ENCODE assay signal across 8 cellular contexts in genomic region chr9:69325409-69326212, GRCh38. TPM values are rescaled to one million over a fixed set of nuclear protein-coding genes. Genes with fewer than 3 reads are reported as not detected.
DNase-seq lines count a peak whose midpoint lies in the region; ATAC-seq and TF ChIP-seq lines count a peak whose summit lies in the region.

No MANE protein-coding gene starts in this region.

- H3K36me3 ChIP-seq in GM23338 (ENCODE audit: insufficient read depth) (no peaks in the 10 kb centered on the region), right atrium auricular region (no peaks in the 10 kb centered on the region), gastrocnemius medialis (no peaks in the 10 kb centered on the region)

- H3K4me3 ChIP-seq in GM23338 (peak overlapping the region; percentile 82), right atrium auricular region (peak overlapping the region; percentile 61 to 64), gastrocnemius medialis (peak overlapping the region; percentile 54 to 71 (median 67))

- H3K36me3 Mint-ChIP-seq in GM23338 (ENCODE audit: low read depth): no peaks in the 10 kb centered on the region
- H3K36me3 Mint-ChIP-seq in activated CD4-positive, alpha-beta memory T cell treated with anti-CD3 and anti-CD28 coated beads, Interleukin-2, amount 10 ng/mL, durations not matched to agents 7 days and 5 days (ENCODE audit: low read depth): no peaks in the 10 kb centered on the region

- TF ChIP-seq CTCF in GM23338 (conservative IDR thresholded peaks at IDR 0.05; ENCODE audit: low read depth in 2 of 2) (no peak), VCaP (conservative IDR thresholded peaks at IDR 0.05) (no peak), right atrium auricular region (IDR thresholded peaks at IDR 0.05) (no peak), gastrocnemius medialis (IDR thresholded peaks at IDR 0.05 in 4 of 5, conservative IDR thresholded peaks at IDR 0.05 in 1 of 5) (peak in 1 of 5 experiments; percentile 9)

- peak overlapping the region; percentile 85 for H2AFZ ChIP-seq in GM23338

- H3K4me1 ChIP-seq in GM23338 (ENCODE audit: insufficient read depth) (peaks cover 2% of the 10 kb centered on the region; the same call in 1 of the 2 replicates), right atrium auricular region (peaks cover 0 to 8% of the 10 kb centered on the region in 2 donors), gastrocnemius medialis (peaks cover 35% of the 10 kb centered on the region in 2 donors)

- H3F3A ChIP-seq in GM23338 (replicated peaks; ENCODE audit: low read depth): no peaks in the 10 kb centered on the region

- H3K27ac Mint-ChIP-seq in GM23338: no peak overlapping the region
- no peak overlapping the region for H3K27ac Mint-ChIP-seq in activated CD4-positive, alpha-beta memory T cell treated with anti-CD3 and anti-CD28 coated beads, Interleukin-2, amount 10 ng/mL, durations not matched to agents 7 days and 5 days

- H3K9me3 ChIP-seq in right atrium auricular region (no peaks in the 10 kb centered on the region), gastrocnemius medialis (no peaks in the 10 kb centered on the region)

- H3K79me2 ChIP-seq in GM23338 (replicated peaks; ENCODE audit: insufficient read depth): peaks cover 16% of the 10 kb centered on the region; the same call in 1 of the 2 replicates

- peaks cover 40% of the 10 kb centered on the region for H3K27me3 ChIP-seq in GM23338 (ENCODE audit: insufficient read depth)
- H3K27me3 ChIP-seq in right atrium auricular region: no peaks in the 10 kb centered on the region
- no peaks in the 10 kb centered on the region for H3K27me3 ChIP-seq in gastrocnemius medialis

- peak overlapping the region; percentile 86 for H3K4me2 ChIP-seq in GM23338

- ATAC-seq in GM23338 (peak; percentile 29), gastrocnemius medialis (peak; percentile 52 to 61)

- H3K27ac ChIP-seq in GM23338 (ENCODE audit: low read depth) (no peak overlapping the region), VCaP (peak overlapping the region; percentile 46; the same call in 1 of the 2 replicates), right atrium auricular region (peak overlapping the region; percentile 80 to 88), gastrocnemius medialis (peak overlapping the region; percentile 84 to 98 (median 96))

- intact Hi-C loops in gastrocnemius medialis (cut with DNase I; ENCODE audit: low total_unique reads): loop anchor here (2.0 to 10.0 kb wide), 6 partner anchors 51 to 1279 kb away; no protein-coding TSS in a partner anchor

- CTCF ChIA-PET in activated CD4-positive, alpha-beta memory T cell treated with anti-CD3 and anti-CD28 coated beads, Interleukin-2, amount 10 ng/mL, durations not matched to agents 7 days and 5 days (lab: Charles Lee): no interaction called here

- H3K27me3 Mint-ChIP-seq in GM23338 (ENCODE audit: insufficient read depth, low read depth, poor library complexity): peaks cover 28% of the 10 kb centered on the region
- peaks cover 68% of the 10 kb centered on the region for H3K27me3 Mint-ChIP-seq in activated CD4-positive, alpha-beta memory T cell treated with anti-CD3 and anti-CD28 coated beads, Interleukin-2, amount 10 ng/mL, durations not matched to agents 7 days and 5 days

- POLR2A ChIA-PET in activated CD4-positive, alpha-beta memory T cell treated with anti-CD3 and anti-CD28 coated beads, Interleukin-2, amount 10 ng/mL, durations not matched to agents 7 days and 5 days (lab: Charles Lee): no interaction called here

- in situ Hi-C loops in gastrocnemius medialis (cut with MboI; ENCODE audit: low sequenced_read_pairs in 4 of 4): loop anchor here in 2 of 4 donors (10.0 kb wide), 2 partner anchors 59 to 69 kb away; no protein-coding TSS in a partner anchor

- no peaks in the 10 kb centered on the region for H3K9me3 Mint-ChIP-seq in GM23338
- no peaks in the 10 kb centered on the region for H3K9me3 Mint-ChIP-seq in activated CD4-positive, alpha-beta memory T cell treated with anti-CD3 and anti-CD28 coated beads, Interleukin-2, amount 10 ng/mL, durations not matched to agents 7 days and 5 days

- H3K9me2 ChIP-seq in GM23338 (ENCODE audit: insufficient read depth): no peaks in the 10 kb centered on the region

- peaks cover 14% of the 10 kb centered on the region for H3K4me1 Mint-ChIP-seq in GM23338
- peaks cover 7% of the 10 kb centered on the region for H3K4me1 Mint-ChIP-seq in activated CD4-positive, alpha-beta memory T cell treated with anti-CD3 and anti-CD28 coated beads, Interleukin-2, amount 10 ng/mL, durations not matched to agents 7 days and 5 days

- H3K4me3 Mint-ChIP-seq in GM23338: peak overlapping the region; percentile 82
- H3K4me3 Mint-ChIP-seq in activated CD4-positive, alpha-beta memory T cell treated with anti-CD3 and anti-CD28 coated beads, Interleukin-2, amount 10 ng/mL, durations not matched to agents 7 days and 5 days: no peak overlapping the region

- no peak for TF ChIP-seq POLR2A in gastrocnemius medialis (IDR thresholded peaks at IDR 0.05)

- H4K20me1 ChIP-seq in GM23338 (replicated peaks; ENCODE audit: insufficient read depth): no peaks in the 10 kb centered on the region

- DNase-seq in GM23338 (ENCODE audit: low spot score) (peak; percentile 60), right atrium auricular region (ENCODE audit: low spot score) (no peak), gastrocnemius medialis (peak; percentile 22 to 35), T-helper 1 cell (no peak), cortex of kidney (lab: John Stamatoyannopoulos, UW) (no peak), HK-2 (ENCODE audit: unreplicated experiment) (no peak)
- DNase-seq in activated CD4-positive, alpha-beta memory T cell treated with anti-CD3 and anti-CD28 coated beads, Interleukin-2, amount 10 ng/mL, durations not matched to agents 7 days and 5 days: no peak

TF ChIP-seq in GM23338, 12 proteins besides CTCF, POLR2A, EP300 and RAD21:
- TF ChIP-seq REST (IDR thresholded peaks at IDR 0.05; ENCODE audit: unreplicated experiment) (no peak), EZH2 (IDR thresholded peaks at IDR 0.05; ENCODE audit: low read depth, unreplicated experiment) (peak; percentile 15)

RNA-seq across cellular contexts. Expression of gene ENTREP1, which starts 0.6 kb away (rescaled TPM):
- 10.0 and 11.6 TPM in 2 replicates for total RNA-seq in GM23338 (2014; rRNA removed; shearing (Covaris generic))
- polyA plus RNA-seq in GM23338 (2016; fragmentation: Nextera tagmentation; extraction: Ambion mirVana): 5.7 and 5.8 TPM in 2 replicates
- total RNA-seq in right atrium auricular region (10 to 100 TPM; 12.1 to 16.2 TPM), gastrocnemius medialis (10 to 100 TPM; 10.8 to 26.8 (median 17.1) TPM)
- not detected for total RNA-seq in activated CD4-positive, alpha-beta memory T cell treated with anti-CD3 and anti-CD28 coated beads, Interleukin-2, amount 10 ng/mL, durations not matched to agents 7 days and 5 days

Comparison
In these comparisons a context has a peak if more than half of its experiments do, and no peak if none do; other contexts are left out.
1. DNase-seq: peak in GM23338 (single experiment) and gastrocnemius medialis (2 of 2); none in right atrium auricular region (single experiment), T-helper 1 cell (0 of 5), cortex of kidney (single experiment), HK-2 (single experiment) and activated CD4-positive, alpha-beta memory T cell treated with anti-CD3 and anti-CD28 coated beads, Interleukin-2, amount 10 ng/mL, durations not matched to agents 7 days and 5 days (single experiment).
2. RNA of gene ENTREP1, which starts 0.6 kb away (total RNA-seq): 10.8 to 26.8 TPM in gastrocnemius medialis, 12.1 to 16.2 TPM in right atrium auricular region and 10.0 to 11.6 TPM in GM23338; not detected in activated CD4-positive, alpha-beta memory T cell treated with anti-CD3 and anti-CD28 coated beads, Interleukin-2, amount 10 ng/mL, durations not matched to agents 7 days and 5 days; every median in the first group is over 10 times any median in the second.
3. Peak in every context shown above with its lines, with median percentiles within 50 percentile points of each other: H3K4me3 ChIP-seq.